Comparison of ENCODE assay signal across 10 cellular contexts in genomic region chr20:49620364-49621240, GRCh38. TPM values are rescaled to one million over a fixed set of nuclear protein-coding genes. Genes with fewer than 3 reads are reported as not detected.
DNase-seq lines count a peak whose midpoint lies in the region; ATAC-seq and TF ChIP-seq lines count a peak whose summit lies in the region.
"Had no signal": no experiment of that assay in that cellular context is flagged by ENCODE, and none has a peak within 500 bp of the region (broad histone marks: within the 10 kb centered on the region; RNA-seq: fewer than 3 reads in every experiment).

No MANE protein-coding gene starts in this region.

- H3K4me3 ChIP-seq in CD4-positive, CD25-positive, alpha-beta regulatory T cell (ENCODE audit: low read depth, low read length) = no peak overlapping the region
- H3K4me3 ChIP-seq in A673 (ENCODE audit: low read depth, low read length, poor library complexity, severe bottlenecking) (no peak overlapping the region), testis (no peak overlapping the region)

- peak; percentile 47 to 56 for ATAC-seq in CD4-positive, CD25-positive, alpha-beta regulatory T cell (ENCODE audit: low read depth in 2 of 2)
- ATAC-seq in HG03060 (IDR thresholded peaks at IDR 0.05; ENCODE audit: low read depth, unreplicated experiment) = peak; percentile 77

- no peaks in the 10 kb centered on the region for H3K27me3 ChIP-seq in CD4-positive, CD25-positive, alpha-beta regulatory T cell (ENCODE audit: control insufficient read depth, insufficient read depth, low read length)
- H3K27me3 ChIP-seq in A673 (replicated peaks; ENCODE audit: insufficient read depth, low read depth, low read length, poor library complexity) (no peaks in the 10 kb centered on the region), testis (no peaks in the 10 kb centered on the region)

- H3K4me1 ChIP-seq in CD4-positive, CD25-positive, alpha-beta regulatory T cell (ENCODE audit: control insufficient read depth, insufficient read depth, low read length, poor library complexity, severe bottlenecking) = peaks cover 5% of the 10 kb centered on the region
- H3K4me1 ChIP-seq in A673 (ENCODE audit: insufficient read depth, low read length, poor library complexity, severe bottlenecking) (no peaks in the 10 kb centered on the region), testis (no peaks in the 10 kb centered on the region)

- peaks cover 3 to 7% of the 10 kb centered on the region in 2 experiments for H3K9me3 ChIP-seq in CD4-positive, CD25-positive, alpha-beta regulatory T cell (ENCODE audit: control insufficient read depth in 2 of 2, low read length in 2 of 2)
- no peaks in the 10 kb centered on the region for H3K9me3 ChIP-seq in A673 (ENCODE audit: low read depth, low read length, poor library complexity, severe bottlenecking)
- no peaks in the 10 kb centered on the region for H3K9me3 ChIP-seq in testis

- peaks cover 0 to 5% (median 2%) of the 10 kb centered on the region in 4 donors for H3K4me1 Mint-ChIP-seq in CD4-positive, CD25-positive, alpha-beta regulatory T cell
- H3K4me1 Mint-ChIP-seq: activated naive CD4-positive, alpha-beta T cell treated with anti-CD3 and anti-CD28 coated beads, Interleukin-2, amount 50 U/mL, for 24 hours had no signal

- peak in 1 of 3 donors; percentile 27 for DNase-seq in CD4-positive, CD25-positive, alpha-beta regulatory T cell
- DNase-seq in GM19240 (ENCODE audit: insufficient read length, low spot score) (peak; percentile 78), SW480 (ENCODE audit: low spot score) (peak; percentile 57), A673 (ENCODE audit: low spot score) (no peak), NCI-H69 (lab: John Stamatoyannopoulos, UW) (no peak), testis (no peak), retina (no peak)
- DNase-seq: DND-41 had no signal

- intact Hi-C loops in A673 (cut with micrococcal nuclease; ENCODE audit: unreplicated experiment) (no loop called here), testis (cut with DNase I; ENCODE audit: low total_unique reads) (no loop called here)

- H3K36me3 ChIP-seq in CD4-positive, CD25-positive, alpha-beta regulatory T cell (ENCODE audit: control insufficient read depth, insufficient read depth, low read length) = no peaks in the 10 kb centered on the region
- H3K36me3 ChIP-seq in A673 (ENCODE audit: insufficient read depth, low read length, poor library complexity, severe bottlenecking) (no peaks in the 10 kb centered on the region), testis (ENCODE audit: low read depth, missing control alignments) (no peaks in the 10 kb centered on the region)

- TF ChIP-seq CTCF in A673 (conservative IDR thresholded peaks at IDR 0.05; ENCODE audit: low read depth, low read length) (no peak), testis (IDR thresholded peaks at IDR 0.05) (no peak)

- CTCF ChIA-PET in A673 (lab: Charles Lee) = no interaction called here

- BruUV-seq in A673 (replicated peaks; lab: Mats Ljungman, UMichigan) = no TSS peak

- H3K27ac Mint-ChIP-seq in CD4-positive, CD25-positive, alpha-beta regulatory T cell = no peak overlapping the region

- POLR2A ChIA-PET in A673 (lab: Charles Lee; ENCODE audit: low non-redundant PET) = no interaction called here

- no peaks in the 10 kb centered on the region for H3K27me3 Mint-ChIP-seq in CD4-positive, CD25-positive, alpha-beta regulatory T cell

- no peak for TF ChIP-seq POLR2A in testis (IDR thresholded peaks at IDR 0.05)

- peaks cover 0 to 3% (median 0%) of the 10 kb centered on the region in 7 donors for H3K9me3 Mint-ChIP-seq in CD4-positive, CD25-positive, alpha-beta regulatory T cell

- 84 to 86% methylated on average over 12 of the region's 12 CpGs for WGBS in testis, 2 donors

- H3K27ac ChIP-seq in CD4-positive, CD25-positive, alpha-beta regulatory T cell (ENCODE audit: insufficient read depth, low read length, poor library complexity, severe bottlenecking) = no peak overlapping the region
- H3K27ac ChIP-seq in A673 (ENCODE audit: low read depth, low read length, poor library complexity, severe bottlenecking) (no peak overlapping the region), testis (no peak overlapping the region)

- no peak overlapping the region for H3K4me3 Mint-ChIP-seq in CD4-positive, CD25-positive, alpha-beta regulatory T cell
- H3K4me3 Mint-ChIP-seq: activated naive CD4-positive, alpha-beta T cell treated with anti-CD3 and anti-CD28 coated beads, Interleukin-2, amount 50 U/mL, for 24 hours had no signal

- no peaks in the 10 kb centered on the region for H3K36me3 Mint-ChIP-seq in CD4-positive, CD25-positive, alpha-beta regulatory T cell

RNA-seq across cellular contexts. Expression of gene PTGIS, which starts 52.7 kb away (rescaled TPM):
- total RNA-seq in CD4-positive, CD25-positive, alpha-beta regulatory T cell = not detected
- polyA plus RNA-seq in CD4-positive, CD25-positive, alpha-beta regulatory T cell = not detected
- total RNA-seq in A673 (2021) (not detected in 2 replicates), testis (10 to 100 TPM; 12.2 to 13.0 TPM)
- polyA plus RNA-seq in testis (ENCODE audit: insufficient read depth, low read depth, low replicate concordance) = 30.3 TPM

Comparison
In these comparisons a context has a peak if more than half of its experiments do, and no peak if none do; other contexts are left out.
1. DNase-seq: peak in GM19240 (single experiment) and SW480 (single experiment); none in A673 (single experiment), NCI-H69 (single experiment), testis (single experiment) and retina (single experiment).
2. RNA of gene PTGIS, which starts 52.7 kb away (total RNA-seq): 12.2 to 13.0 TPM in testis; not detected in A673 and not detected in CD4-positive, CD25-positive, alpha-beta regulatory T cell (single experiment); every median in the first group is over 10 times any median in the second.